In genomic region chr11:70324354-70325115, GRCh38 we compare ENCODE assay signal across 11 cellular contexts. TPM values are rescaled to one million over a fixed set of nuclear protein-coding genes. Genes with fewer than 3 reads are reported as not detected.
DNase-seq lines count a peak whose midpoint lies in the region; ATAC-seq, FAIRE-seq and TF ChIP-seq lines count a peak whose summit lies in the region.
"Had no signal": no experiment of that assay in that cellular context is flagged by ENCODE, and none has a peak within 500 bp of the region (broad histone marks: within the 10 kb centered on the region; RNA-seq: fewer than 3 reads in every experiment).

No MANE protein-coding gene starts in this region.

- no peaks in the 10 kb centered on the region for H3K9me3 Mint-ChIP-seq in activated CD4-positive, alpha-beta T cell treated with anti-CD3 and anti-CD28 coated beads, Interleukin-2, amount 10 ng/mL, durations not matched to agents 7 days and 5 days
- H3K9me3 Mint-ChIP-seq: CD8-positive, alpha-beta T cell had no signal

- ATAC-seq in gastrocnemius medialis = no peak
- ATAC-seq: CD8-positive, alpha-beta T cell had no signal

- no peak overlapping the region for H3K27ac Mint-ChIP-seq in activated CD4-positive, alpha-beta T cell treated with anti-CD3 and anti-CD28 coated beads, Interleukin-2, amount 10 ng/mL, durations not matched to agents 7 days and 5 days
- H3K27ac Mint-ChIP-seq: CD8-positive, alpha-beta T cell had no signal

- H3K4me3 ChIP-seq in AG04450 (ENCODE audit: low read depth, low read length) (no peak overlapping the region), mesodermal cell (ENCODE audit: extremely low read depth, insufficient read depth, low read length, poor library complexity, severe bottlenecking) (no peak overlapping the region), vagina (no peak overlapping the region), gastrocnemius medialis (no peak overlapping the region)

- intact Hi-C loops in vagina (cut with DNase I) (no loop called here), gastrocnemius medialis (cut with DNase I; ENCODE audit: low total_unique reads) (no loop called here)

- no peak overlapping the region for H3K4me3 Mint-ChIP-seq in activated CD4-positive, alpha-beta T cell treated with anti-CD3 and anti-CD28 coated beads, Interleukin-2, amount 10 ng/mL, durations not matched to agents 7 days and 5 days
- H3K4me3 Mint-ChIP-seq: CD8-positive, alpha-beta T cell had no signal

- peak; percentile 83 for FAIRE-seq in GM19239 (lab: Jason Lieb, UNC)

- H3K4me1 ChIP-seq in mesodermal cell (ENCODE audit: control insufficient read depth, insufficient read depth, low read length, poor library complexity, severe bottlenecking) (peaks cover 24% of the 10 kb centered on the region), vagina (no peaks in the 10 kb centered on the region), gastrocnemius medialis (peaks cover 12 to 22% of the 10 kb centered on the region in 2 donors)

- peak overlapping the region; percentile 31 for H3K27ac ChIP-seq in AG04450 (ENCODE audit: low read depth, low read length)
- H3K27ac ChIP-seq in mesodermal cell (ENCODE audit: low read depth, low read length, severe bottlenecking) = peak overlapping the region; percentile 59
- no peak overlapping the region for H3K27ac ChIP-seq in vagina
- peak overlapping the region in 1 of 4 donors; percentile 41 for H3K27ac ChIP-seq in gastrocnemius medialis

- H3K27me3 ChIP-seq in AG04450 (ENCODE audit: control insufficient read depth, insufficient read depth, low read length) (no peaks in the 10 kb centered on the region), vagina (no peaks in the 10 kb centered on the region), gastrocnemius medialis (no peaks in the 10 kb centered on the region)
- H3K27me3 ChIP-seq: neutrophil had no signal

- TF ChIP-seq POLR2A in vagina (IDR thresholded peaks at IDR 0.05) = no peak
- no peak for TF ChIP-seq POLR2A in gastrocnemius medialis (IDR thresholded peaks at IDR 0.05)

- CTCF ChIA-PET in AG04450 (lab: Charles Lee) = no interaction called here
- CTCF ChIA-PET in activated CD4-positive, alpha-beta T cell treated with anti-CD3 and anti-CD28 coated beads, Interleukin-2, amount 10 ng/mL, durations not matched to agents 7 days and 5 days (lab: Charles Lee) = no interaction called here

- POLR2A ChIA-PET in AG04450 (lab: Yijun Ruan, JAX) = interaction anchor here (0.6 kb wide), 1 partner anchor 118 kb away, joined by 3 read pairs; no protein-coding TSS in a partner anchor
- POLR2A ChIA-PET in activated CD4-positive, alpha-beta T cell treated with anti-CD3 and anti-CD28 coated beads, Interleukin-2, amount 10 ng/mL, durations not matched to agents 7 days and 5 days (lab: Charles Lee) = no interaction called here

- TF ChIP-seq CTCF in AG04450 (IDR thresholded peaks at IDR 0.05; ENCODE audit: low read depth, low read length) (no peak), vagina (IDR thresholded peaks at IDR 0.05) (no peak), gastrocnemius medialis (IDR thresholded peaks at IDR 0.05 in 4 of 5, conservative IDR thresholded peaks at IDR 0.05 in 1 of 5) (no peak)

- no peaks in the 10 kb centered on the region for H3K9me3 ChIP-seq in AG04450 (ENCODE audit: control insufficient read depth, insufficient read depth, low read length)
- H3K9me3 ChIP-seq in mesodermal cell (ENCODE audit: control insufficient read depth, low read length) = no peaks in the 10 kb centered on the region
- no peaks in the 10 kb centered on the region for H3K9me3 ChIP-seq in vagina
- H3K9me3 ChIP-seq in gastrocnemius medialis = no peaks in the 10 kb centered on the region
- H3K9me3 ChIP-seq: neutrophil had no signal

- DNase-seq in AG04450 (ENCODE audit: low read depth, low spot score) = no peak
- DNase-seq in GM19239 (ENCODE audit: insufficient read length, low spot score) = peak; percentile 31
- DNase-seq in MV-4-11 (lab: John Stamatoyannopoulos, UW) = peak; percentile 33
- DNase-seq in activated CD4-positive, alpha-beta T cell treated with anti-CD3 and anti-CD28 coated beads, Interleukin-2, amount 10 ng/mL, durations not matched to agents 7 days and 5 days = no peak
- DNase-seq in NCI-H446 (lab: John Stamatoyannopoulos, UW) = no peak
- no peak for DNase-seq in vagina (ENCODE audit: extremely low spot score in 2 of 2)
- no peak for DNase-seq in gastrocnemius medialis
- DNase-seq: activated CD4-positive, alpha-beta T cell treated with anti-CD3 and anti-CD28 coated beads for 48 hours; CD8-positive, alpha-beta T cell had no signal

- H3K27me3 Mint-ChIP-seq in activated CD4-positive, alpha-beta T cell treated with anti-CD3 and anti-CD28 coated beads, Interleukin-2, amount 10 ng/mL, durations not matched to agents 7 days and 5 days = no peaks in the 10 kb centered on the region

- peaks cover 26% of the 10 kb centered on the region for H3K36me3 Mint-ChIP-seq in activated CD4-positive, alpha-beta T cell treated with anti-CD3 and anti-CD28 coated beads, Interleukin-2, amount 10 ng/mL, durations not matched to agents 7 days and 5 days (ENCODE audit: low read depth)

- 93 to 98% methylated on average over 7 of the region's 10 CpGs for WGBS in mesodermal cell (ENCODE audit: insufficient coverage in 2 of 2), 2 experiments

- in situ Hi-C loops in gastrocnemius medialis (cut with MboI; ENCODE audit: low sequenced_read_pairs in 4 of 4) = no loop called here

- peaks cover 66% of the 10 kb centered on the region for H3K36me3 ChIP-seq in mesodermal cell (ENCODE audit: control insufficient read depth, insufficient read depth, low read length)
- H3K36me3 ChIP-seq in vagina = peaks cover 0 to 11% of the 10 kb centered on the region in 2 donors
- peaks cover 0 to 40% of the 10 kb centered on the region in 2 donors for H3K36me3 ChIP-seq in gastrocnemius medialis

- H3K4me1 Mint-ChIP-seq in activated CD4-positive, alpha-beta T cell treated with anti-CD3 and anti-CD28 coated beads, Interleukin-2, amount 10 ng/mL, durations not matched to agents 7 days and 5 days = no peaks in the 10 kb centered on the region

RNA-seq across cellular contexts. Expression of gene PPFIA1, which starts 54.0 kb away (rescaled TPM):
- 32.9 and 39.9 TPM in 2 replicates for polyA plus RNA-seq in AG04450 (2011; rRNA removed)
- 91.4 and 113 TPM in 2 replicates for polyA minus RNA-seq in AG04450 (2011; rRNA and poly(A)+ RNA removed)
- polyA plus RNA-seq in mesodermal cell (2013, experiment 1 of 2) = 25.6 TPM
- 28.8 TPM for polyA plus RNA-seq in mesodermal cell (2013, experiment 2 of 2)
- 10 to 100 TPM; 29.2 to 32.7 TPM for total RNA-seq in activated CD4-positive, alpha-beta T cell treated with anti-CD3 and anti-CD28 coated beads, Interleukin-2, amount 10 ng/mL, durations not matched to agents 7 days and 5 days
- total RNA-seq in vagina (54.3 TPM), gastrocnemius medialis (10 to 100 TPM; 36.3 to 90.6 (median 46.0) TPM)

Comparison
In these comparisons a context has a peak if more than half of its experiments do, and no peak if none do; other contexts are left out.
1. DNase-seq: peak in GM19239 (single experiment) and MV-4-11 (single experiment); none in AG04450 (single experiment), activated CD4-positive, alpha-beta T cell treated with anti-CD3 and anti-CD28 coated beads, Interleukin-2, amount 10 ng/mL, durations not matched to agents 7 days and 5 days (single experiment), NCI-H446 (0 of 2), vagina (0 of 2) and gastrocnemius medialis (0 of 2).